ENCODE assay signal across 1 cellular context in genomic region chr1:155128755-155129473, GRCh38.
TF ChIP-seq lines count a peak whose summit lies in the region.

No MANE protein-coding gene starts in this region.

TF ChIP-seq in H1, 55 proteins besides CTCF, POLR2A, EP300 and RAD21:
- TF ChIP-seq RNF2 (IDR thresholded peaks at IDR 0.05; ENCODE audit: borderline replicate concordance, low read depth, low read length, missing control alignments, poor library complexity, severe bottlenecking) (no peak), TEAD4 (IDR thresholded peaks at IDR 0.05; ENCODE audit: low read depth, low read length) (no peak), KDM4A (IDR thresholded peaks at IDR 0.05; ENCODE audit: low read depth, low read length, severe bottlenecking) (no peak), POLR2AphosphoS5 (IDR thresholded peaks at IDR 0.05; ENCODE audit: low read depth, low read length) (no peak), SIRT6 (IDR thresholded peaks at IDR 0.05; ENCODE audit: low read length) (no peak), YY1 (IDR thresholded peaks at IDR 0.05; ENCODE audit: low read depth, low read length) (no peak), MAX (IDR thresholded peaks at IDR 0.05) (no peak), NANOG (IDR thresholded peaks at IDR 0.05; ENCODE audit: insufficient read depth, low read depth, low read length, poor library complexity, severe bottlenecking) (no peak), SIX5 (IDR thresholded peaks at IDR 0.05; ENCODE audit: low read depth, low read length) (no peak), POU5F1 (IDR thresholded peaks at IDR 0.05; ENCODE audit: low read depth, low read length) (no peak), ATF3 (IDR thresholded peaks at IDR 0.05; ENCODE audit: insufficient read depth, low read depth, low read length) (no peak), JUND (IDR thresholded peaks at IDR 0.05; ENCODE audit: low read length) (no peak), SP2 (IDR thresholded peaks at IDR 0.05; ENCODE audit: low read length) (no peak), CHD2 (IDR thresholded peaks at IDR 0.05; ENCODE audit: low read length) (no peak), PHF8 (conservative IDR thresholded peaks at IDR 0.05; ENCODE audit: low read depth, low read length) (no peak), BACH1 (IDR thresholded peaks at IDR 0.05; ENCODE audit: low read length) (no peak), CEBPB (IDR thresholded peaks at IDR 0.05; ENCODE audit: low read depth, low read length) (no peak), ZNF274 (IDR thresholded peaks at IDR 0.05; ENCODE audit: borderline replicate concordance, extremely low read depth, low read length) (no peak), ATF2 (IDR thresholded peaks at IDR 0.05; ENCODE audit: low read length) (no peak)
